In the genomic region with DNA sequence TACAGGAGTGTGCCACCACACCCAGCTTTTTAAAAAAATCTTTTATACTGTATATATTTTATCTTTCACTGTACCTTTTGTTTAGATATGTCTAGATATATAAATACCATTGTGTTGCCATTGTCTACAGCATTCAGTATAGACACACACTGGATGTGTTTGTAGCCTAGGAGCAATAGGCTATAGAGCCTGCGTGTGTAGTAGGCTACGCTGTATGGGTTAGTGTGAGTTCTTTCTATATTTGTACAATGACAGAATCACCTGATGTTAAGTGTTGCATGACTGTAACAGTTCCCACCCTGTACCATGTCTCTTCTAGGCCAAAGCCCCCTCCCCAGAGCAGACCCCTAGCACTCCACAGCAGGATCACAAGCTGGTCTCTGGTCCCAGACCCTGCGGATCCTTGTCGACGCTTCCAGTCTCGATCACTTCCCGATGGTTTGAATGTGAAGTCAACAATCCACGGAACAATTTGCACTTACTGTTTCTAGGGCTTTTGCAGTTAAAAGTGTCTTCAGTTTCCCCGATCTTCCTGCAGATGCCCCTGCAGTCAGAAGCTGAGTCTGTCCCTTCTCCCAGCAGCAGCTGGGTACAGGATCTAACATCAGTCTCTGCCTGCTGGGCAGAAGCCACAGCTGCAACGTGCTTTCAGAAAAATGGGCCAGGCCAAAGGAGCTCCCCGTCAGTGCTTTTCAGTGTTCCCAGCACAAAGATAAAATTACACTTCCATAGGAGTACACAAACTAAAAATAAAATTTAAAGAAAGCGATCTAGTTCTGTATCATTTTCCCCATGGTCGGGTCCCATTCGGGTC, we compare ENCODE assay signal across 10 cellular contexts. TPM values are rescaled to one million over a fixed set of nuclear protein-coding genes. Genes with fewer than 3 reads are reported as not detected.
DNase-seq lines count a peak whose midpoint lies in the region; ATAC-seq and TF ChIP-seq lines count a peak whose summit lies in the region.
"Had no signal": no experiment of that assay in that cellular context is flagged by ENCODE, and none has a peak within 500 bp of the region (broad histone marks: within the 10 kb centered on the region; RNA-seq: fewer than 3 reads in every experiment).

No MANE protein-coding gene starts in this region.

- in situ Hi-C loops in Panc1 (cut with HindIII; ENCODE audit: low pct_unique_long_range_greater_than_20kb, low sequenced_read_pairs), result no loop called here

- TF ChIP-seq CTCF in Panc1 (IDR thresholded peaks at IDR 0.05), result no peak
- no peak for TF ChIP-seq CTCF in upper lobe of left lung (IDR thresholded peaks at IDR 0.05)

- CTCF ChIA-PET in Panc1 (lab: Charles Lee), result interaction anchor here (0.6 to 1.4 kb wide), 3 partner anchors 18 to 381 kb away, joined by 3 to 11 read pairs (median 5); no protein-coding TSS in a partner anchor

- intact Hi-C loops in Panc1 (cut with micrococcal nuclease; ENCODE audit: unreplicated experiment), result no loop called here

- no peaks in the 10 kb centered on the region for H3K27me3 ChIP-seq in Panc1 (ENCODE audit: control insufficient read depth, insufficient read depth, low read length)
- H3K27me3 ChIP-seq in esophagus (ENCODE audit: control insufficient read depth in 1 of 2, insufficient read depth in 2 of 2, low read length in 2 of 2), result no peaks in the 10 kb centered on the region
- no peaks in the 10 kb centered on the region for H3K27me3 ChIP-seq in mucosa of rectum (ENCODE audit: control insufficient read depth in 2 of 2, insufficient read depth in 2 of 2, low read length in 2 of 2)
- no peaks in the 10 kb centered on the region for H3K27me3 ChIP-seq in upper lobe of left lung

- TF ChIP-seq EP300 in upper lobe of left lung (IDR thresholded peaks at IDR 0.05), result no peak

- H3K4me3 ChIP-seq in Panc1 (ENCODE audit: low read depth in 2 of 2, low read length in 2 of 2) (peak overlapping the region in 1 of 2 experiments; percentile 16; a peak in 1 of 4 replicates), esophagus (ENCODE audit: low read depth in 1 of 2, low read length in 2 of 2) (no peak overlapping the region), mucosa of rectum (ENCODE audit: low read length in 2 of 2) (no peak overlapping the region), upper lobe of left lung (no peak overlapping the region)

- WGBS in esophagus, 2 donors, result 76 to 78% methylated on average over 14 of the region's 14 CpGs
- WGBS in upper lobe of left lung, 2 donors, result 82 to 84% methylated on average over 14 of the region's 14 CpGs

- ATAC-seq in Panc1 (no peak), upper lobe of left lung (ENCODE audit: low FRiP score in 2 of 2) (no peak), GM21786 (IDR thresholded peaks at IDR 0.05; ENCODE audit: unreplicated experiment) (no peak)

- H3K4me1 ChIP-seq in Panc1 (ENCODE audit: control insufficient read depth, insufficient read depth, low read length), result peaks cover 36% of the 10 kb centered on the region
- no peaks in the 10 kb centered on the region for H3K4me1 ChIP-seq in esophagus (ENCODE audit: control insufficient read depth in 2 of 2, insufficient read depth in 2 of 2, low read length in 1 of 2)
- H3K4me1 ChIP-seq in mucosa of rectum (ENCODE audit: control insufficient read depth in 2 of 2, insufficient read depth in 2 of 2, low read length in 2 of 2), result no peaks in the 10 kb centered on the region
- H3K4me1 ChIP-seq in upper lobe of left lung, result peaks cover 7 to 19% (median 13%) of the 10 kb centered on the region in 4 donors

- POLR2A ChIA-PET in Panc1 (lab: Charles Lee), result no interaction called here

- no peaks in the 10 kb centered on the region for H3K9me3 ChIP-seq in Panc1 (ENCODE audit: control insufficient read depth, insufficient read depth, low read depth, low read length)
- H3K9me3 ChIP-seq in esophagus (ENCODE audit: control insufficient read depth in 2 of 2, insufficient read depth in 1 of 2, low read depth in 1 of 2, low read length in 1 of 2), result no peaks in the 10 kb centered on the region
- H3K9me3 ChIP-seq in mucosa of rectum (ENCODE audit: control insufficient read depth in 2 of 2, low read length in 2 of 2), result no peaks in the 10 kb centered on the region
- no peaks in the 10 kb centered on the region for H3K9me3 ChIP-seq in upper lobe of left lung

- no TSS peak for BruUV-seq in Panc1 (replicated peaks; lab: Mats Ljungman, UMichigan)

- H3K36me3 ChIP-seq in Panc1 (ENCODE audit: control insufficient read depth, insufficient read depth, low read length) (no peaks in the 10 kb centered on the region), esophagus (ENCODE audit: control insufficient read depth in 2 of 2, insufficient read depth in 2 of 2, low read length in 1 of 2) (no peaks in the 10 kb centered on the region), mucosa of rectum (ENCODE audit: control insufficient read depth in 2 of 2, insufficient read depth in 2 of 2, low read length in 2 of 2) (no peaks in the 10 kb centered on the region), upper lobe of left lung (no peaks in the 10 kb centered on the region)

- no peak for TF ChIP-seq POLR2A in upper lobe of left lung (IDR thresholded peaks at IDR 0.05)

- peak overlapping the region; percentile 60 for H3K27ac ChIP-seq in Panc1 (ENCODE audit: low read length)
- H3K27ac ChIP-seq in esophagus (ENCODE audit: low read depth in 2 of 2, low read length in 1 of 2), result peak overlapping the region; percentile 53 to 58
- H3K27ac ChIP-seq in mucosa of rectum (ENCODE audit: low read depth in 2 of 2, low read length in 2 of 2), result peak overlapping the region; percentile 43 to 56
- H3K27ac ChIP-seq in upper lobe of left lung, result peak overlapping the region; percentile 57 to 87 (median 74)

- no peak overlapping the region for H3K9ac ChIP-seq in mucosa of rectum (ENCODE audit: low read depth in 1 of 2, low read length in 2 of 2)

- DNase-seq in Panc1 (ENCODE audit: low read depth, low spot score) (no peak), upper lobe of left lung (no peak), C1 segment of cervical spinal cord (lab: John Stamatoyannopoulos, UW) (no peak)
- DNase-seq in activated CD4-positive, CD25-positive, alpha-beta regulatory T cell (lab: John Stamatoyannopoulos, UW), result no peak
- DNase-seq: central memory CD4-positive, alpha-beta T cell; NCI-H2029 had no signal

RNA-seq across cellular contexts. Expression of gene ADAM11, which starts 35.3 kb away (rescaled TPM):
- total RNA-seq in Panc1 (2021; ENCODE audit: unreplicated experiment) (3.5 TPM), upper lobe of left lung (1 to 10 TPM in 1 of 6 donors, under 1 TPM in 4, not detected in 1; 0.15 to 1.0 (median 0.20) TPM)
- 4.3 TPM for polyA plus RNA-seq in Panc1 (2012; ENCODE audit: insufficient read length)
- under 1 TPM; 0.55 to 0.59 TPM for polyA plus RNA-seq in esophagus

RNA-seq across cellular contexts. Expression of gene GJC1, which starts 36.0 kb away (rescaled TPM):
- total RNA-seq in Panc1 (2021; ENCODE audit: unreplicated experiment) (89.4 TPM), upper lobe of left lung (10 to 100 TPM in 2 of 6 donors, 1 to 10 TPM in 4; 4.2 to 14.8 (median 8.6) TPM)
- polyA plus RNA-seq in Panc1 (2012; ENCODE audit: insufficient read length), result 33.6 TPM
- 1 to 10 TPM in 1 of 2 donors, under 1 TPM in 1; 0.83 to 1.2 TPM for polyA plus RNA-seq in esophagus

RNA-seq across cellular contexts. Expression of gene HIGD1B, which starts 53.6 kb away (rescaled TPM):
- not detected for total RNA-seq in Panc1 (2021; ENCODE audit: unreplicated experiment)
- polyA plus RNA-seq in Panc1 (2012; ENCODE audit: insufficient read length), result not detected
- polyA plus RNA-seq in esophagus, result 1 to 10 TPM; 2.8 to 3.5 TPM
- total RNA-seq in upper lobe of left lung, result 10 to 100 TPM in 3 of 6 donors, 1 to 10 TPM in 2, not detected in 1; 1.9 to 33.3 (median 15.9) TPM
- total RNA-seq: activated CD8-positive, alpha-beta memory T cell treated with anti-CD3 and anti-CD28 coated beads for 36 hours had no signal
